In the genomic region with DNA sequence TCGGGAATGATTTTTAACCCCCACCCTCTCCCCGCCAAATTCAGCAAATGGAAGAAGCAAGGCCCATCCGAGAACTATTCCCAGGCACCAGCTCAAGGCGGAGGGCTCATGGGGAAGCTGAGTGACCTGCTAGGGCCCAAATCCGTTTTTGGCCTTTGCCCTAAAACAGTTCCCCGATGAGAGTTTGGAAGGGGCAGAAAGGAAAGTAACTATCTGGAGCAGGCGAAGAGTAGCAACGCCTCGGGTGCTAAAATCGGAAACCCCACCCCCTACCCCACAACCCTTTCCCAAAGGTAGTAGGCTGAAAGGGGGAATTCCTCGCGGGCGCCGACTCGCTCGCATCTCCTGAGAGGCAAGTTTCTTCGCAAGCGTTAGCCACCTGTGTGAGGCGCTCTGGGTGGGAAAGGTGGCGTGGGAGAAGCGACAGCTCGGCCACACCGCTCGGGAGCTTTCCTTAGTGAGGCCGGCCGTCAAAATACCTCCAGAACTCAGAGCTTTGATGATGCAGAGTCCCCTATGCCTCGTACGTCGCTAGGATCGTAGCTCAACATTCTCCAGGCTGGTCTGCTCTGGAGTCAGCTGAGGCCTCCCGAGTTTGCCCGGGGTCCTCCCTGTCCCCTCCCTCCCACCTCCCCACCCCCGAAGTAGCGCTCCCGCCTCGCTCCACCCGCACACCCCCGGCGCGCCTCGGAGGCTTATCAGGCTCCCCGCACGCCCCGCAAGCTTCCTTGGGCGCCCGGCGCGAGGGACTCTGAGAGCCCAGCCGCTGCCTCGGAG, we compare ENCODE assay signal across 8 cellular contexts. TPM values are rescaled to one million over a fixed set of nuclear protein-coding genes. Genes with fewer than 3 reads are reported as not detected.
DNase-seq lines count a peak whose midpoint lies in the region; ATAC-seq and TF ChIP-seq lines count a peak whose summit lies in the region.

No MANE protein-coding gene starts in this region.

- H3K9me3 Mint-ChIP-seq in CD14-positive monocyte = peaks cover 0 to 5% (median 0%) of the 10 kb centered on the region in 7 donors

- ATAC-seq in GM18502 (IDR thresholded peaks at IDR 0.05; ENCODE audit: poor library complexity, unreplicated experiment) = peak; percentile 20

- H3K9ac ChIP-seq in fibroblast of lung (ENCODE audit: insufficient read depth, low read length) = peak overlapping the region; percentile 57

- H4K20me1 ChIP-seq in fibroblast of lung (ENCODE audit: control insufficient read depth, extremely low read depth, insufficient read depth, low read length) = no peaks in the 10 kb centered on the region

- TF ChIP-seq CTCF in fibroblast of lung (conservative IDR thresholded peaks at IDR 0.05 in 1 of 2, IDR thresholded peaks at IDR 0.05 in 1 of 2; ENCODE audit: low read depth in 1 of 2, low read length in 2 of 2) = no peak
- TF ChIP-seq CTCF in CD14-positive monocyte (IDR thresholded peaks at IDR 0.05) = no peak

- DNase-seq in SJCRH30 = peak; percentile 4 to 40
- DNase-seq in fibroblast of lung (ENCODE audit: low read depth in 2 of 2) = peak in 1 of 2 donors; percentile 27
- no peak for DNase-seq in UCSD-AML1 (lab: John Stamatoyannopoulos, UW; ENCODE audit: unreplicated experiment)
- no peak for DNase-seq in NCI-H2171 treated with DMSO at 0.1 percent for 48 hours (lab: John Stamatoyannopoulos, UW)
- DNase-seq in CD14-positive monocyte (ENCODE audit: low spot score) = no peak
- DNase-seq in activated CD4-positive, alpha-beta T cell treated with anti-CD3 and anti-CD28 coated beads for 4 hours = no peak

- H3K36me3 ChIP-seq in SJCRH30 (no peaks in the 10 kb centered on the region), fibroblast of lung (ENCODE audit: control insufficient read depth, insufficient read depth, low read length) (no peaks in the 10 kb centered on the region), muscle layer of duodenum (ENCODE audit: control insufficient read depth in 1 of 2, insufficient read depth in 2 of 2, low read length in 2 of 2) (no peaks in the 10 kb centered on the region)

- no peak overlapping the region for H3K27ac Mint-ChIP-seq in CD14-positive monocyte

- H3K4me2 ChIP-seq in fibroblast of lung (ENCODE audit: extremely low read depth, insufficient read depth, low read length) = peak overlapping the region; percentile 79

- H2AFZ ChIP-seq in fibroblast of lung (ENCODE audit: low read length) = peak overlapping the region; percentile 47

- H3K27ac ChIP-seq in SJCRH30 = no peak overlapping the region
- H3K27ac ChIP-seq in fibroblast of lung (ENCODE audit: insufficient read depth, low read length) = peak overlapping the region; percentile 67
- H3K27ac ChIP-seq in muscle layer of duodenum (ENCODE audit: low read length) = peak overlapping the region; percentile 85

- H3K36me3 Mint-ChIP-seq in CD14-positive monocyte = peaks cover 0 to 3% of the 10 kb centered on the region in 2 donors

- no peaks in the 10 kb centered on the region for H3K4me1 ChIP-seq in SJCRH30
- no peaks in the 10 kb centered on the region for H3K4me1 ChIP-seq in fibroblast of lung (ENCODE audit: control insufficient read depth, extremely low read depth, insufficient read depth, low read length)
- H3K4me1 ChIP-seq in muscle layer of duodenum (ENCODE audit: control insufficient read depth in 1 of 2, insufficient read depth in 2 of 2, low read length in 2 of 2) = peaks cover 0 to 4% of the 10 kb centered on the region in 2 donors

- H3K9me3 ChIP-seq in SJCRH30 (replicated peaks) (no peaks in the 10 kb centered on the region), fibroblast of lung (ENCODE audit: control insufficient read depth, insufficient read depth, low read depth, low read length) (no peaks in the 10 kb centered on the region), muscle layer of duodenum (ENCODE audit: control insufficient read depth in 1 of 2, low read length in 2 of 2) (no peaks in the 10 kb centered on the region)

- H3K27me3 ChIP-seq in SJCRH30 = no peaks in the 10 kb centered on the region
- H3K27me3 ChIP-seq in fibroblast of lung (ENCODE audit: control insufficient read depth, insufficient read depth, low read length) = no peaks in the 10 kb centered on the region
- H3K27me3 ChIP-seq in muscle layer of duodenum (ENCODE audit: low read depth, low read length) = peaks cover 5% of the 10 kb centered on the region

- H3K27me3 Mint-ChIP-seq in CD14-positive monocyte (ENCODE audit: low read depth in 3 of 3) = peaks cover 45 to 53% (median 46%) of the 10 kb centered on the region in 3 donors

- peak overlapping the region in 1 of 2 donors; percentile 98 for H3K4me3 Mint-ChIP-seq in CD14-positive monocyte

- peak overlapping the region; percentile 60 for H3K4me3 ChIP-seq in SJCRH30
- H3K4me3 ChIP-seq in fibroblast of lung (replicated peaks in 1 of 4; ENCODE audit: control extremely low read depth in 1 of 4, insufficient read depth in 1 of 4, low read depth in 3 of 4, low read length in 4 of 4) = peak overlapping the region; percentile 76 to 84 (median 81)
- peak overlapping the region; percentile 77 to 79 for H3K4me3 ChIP-seq in muscle layer of duodenum (ENCODE audit: low read depth in 1 of 2, low read length in 2 of 2)

- peaks cover 11% of the 10 kb centered on the region for H3K4me1 Mint-ChIP-seq in CD14-positive monocyte

- peaks cover 23% of the 10 kb centered on the region for H3K79me2 ChIP-seq in fibroblast of lung (ENCODE audit: control insufficient read depth, insufficient read depth, low read length)

- intact Hi-C loops in CD14-positive monocyte (cut with micrococcal nuclease) = no loop called here

RNA-seq across cellular contexts. Expression of gene PRKG1, which starts 0.6 kb away (rescaled TPM):
- total RNA-seq in SJCRH30 (2014; rRNA removed; shearing (Covaris generic)) = 2.6 and 3.0 TPM in 2 replicates
- 60.1 and 71.8 TPM in 2 replicates for total RNA-seq in fibroblast of lung
- polyA plus RNA-seq in fibroblast of lung = 20.9 and 45.8 TPM in 2 replicates
- polyA plus RNA-seq in fibroblast of lung (2012) = 18.1 and 46.0 TPM in 2 replicates
- 8.4 and 22.6 TPM in 2 replicates for polyA minus RNA-seq in fibroblast of lung (ENCODE audit: low replicate concordance)
- polyA plus RNA-seq in CD14-positive monocyte = not detected

Comparison
In these comparisons a context has a peak if more than half of its experiments do, and no peak if none do; other contexts are left out.
1. DNase-seq: peak in SJCRH30 (2 of 2); none in UCSD-AML1 (single experiment), NCI-H2171 treated with DMSO at 0.1 percent for 48 hours (single experiment), CD14-positive monocyte (single experiment) and activated CD4-positive, alpha-beta T cell treated with anti-CD3 and anti-CD28 coated beads for 4 hours (0 of 2).
2. RNA of gene PRKG1, which starts 0.6 kb away (total RNA-seq): 60.1 to 71.8 TPM in fibroblast of lung; 2.6 to 3.0 TPM in SJCRH30; every median in the first group is over 10 times any median in the second.
3. Peak in every context shown above with its lines, with median percentiles within 50 percentile points of each other: H3K4me3 ChIP-seq.